In genomic region chr1:119885903-119886783, GRCh38 we compare ENCODE assay signal across 1 cellular context.
A peak's percentile ranks its signal among the peaks of the same experiment; 100 is the strongest.
TF ChIP-seq lines count a peak whose summit lies in the region.

No MANE protein-coding gene starts in this region.

TF ChIP-seq in K562, 482 proteins besides CTCF, POLR2A, EP300 and RAD21 (continued from another document):
- TF ChIP-seq DEAF1 (CRISPR knock-in tag; IDR thresholded peaks at IDR 0.05) (0 out of 2 replicates have a peak, but pooled peaks have one; percentile 20), BCOR (IDR thresholded peaks at IDR 0.05) (no peak)
